ENCODE assay signal across 21 cellular contexts in the genomic region with DNA sequence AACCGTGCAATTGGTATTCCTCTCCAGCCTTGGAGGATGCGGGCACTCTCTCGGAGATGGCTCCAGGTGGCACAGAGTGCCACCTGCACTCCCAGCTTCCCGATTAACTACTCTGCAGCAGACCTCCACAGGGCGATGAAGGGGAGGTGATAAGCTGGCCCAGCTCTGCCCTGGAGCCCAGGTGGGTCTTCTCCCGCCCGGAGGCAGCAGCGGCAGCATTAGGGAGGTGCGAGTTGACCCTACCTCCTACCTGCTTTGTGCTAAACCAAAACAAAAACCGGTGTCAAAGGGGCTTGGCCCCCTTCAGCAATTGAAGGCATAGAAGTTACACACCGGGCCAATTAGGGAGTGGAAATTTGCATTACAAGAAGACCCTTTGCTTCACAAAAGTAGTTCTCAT.
DNase-seq lines count a peak whose midpoint lies in the region; ATAC-seq, FAIRE-seq and TF ChIP-seq lines count a peak whose summit lies in the region.
"Had no signal": no experiment of that assay in that cellular context is flagged by ENCODE, and none has a peak within 500 bp of the region (broad histone marks: within the 10 kb centered on the region; RNA-seq: fewer than 3 reads in every experiment).

No MANE protein-coding gene starts in this region.

- H3K79me1 ChIP-seq in H1 (ENCODE audit: low read depth, low read length), result no peaks in the 10 kb centered on the region

- no peaks in the 10 kb centered on the region for H3K23me2 ChIP-seq in H1 (ENCODE audit: low read depth, low read length)

- no peak overlapping the region for H3K14ac ChIP-seq in H1 (ENCODE audit: insufficient read length)

- WGBS in H1 (ENCODE audit: extremely low coverage in 1 of 2, insufficient coverage in 1 of 2, insufficient read length in 1 of 2, insufficient replicate concordance in 2 of 2, low coverage in 1 of 2, low lambda C conversion rate in 2 of 2, missing lambda C conversion rate in 1 of 2), 2 experiments, result 6% methylated on average over 9 of the region's 11 CpGs; no CpG with 5 or more reads in 1 of the 2 experiments

- H4K8ac ChIP-seq in H1 (ENCODE audit: extremely low read depth, insufficient read depth, low read length), result no peak overlapping the region

- H4K20me1 ChIP-seq in BLaER1 treated with 17β-estradiol and CSF1 and Interleukin-3, amounts not matched to agents 10 nM and 100 nM, result no peaks in the 10 kb centered on the region
- H4K20me1 ChIP-seq in H1 (replicated peaks in 1 of 2; ENCODE audit: control insufficient read depth in 1 of 2, insufficient read depth in 2 of 2, low read length in 2 of 2), result no peaks in the 10 kb centered on the region

- peaks cover 9 to 76% (median 45%) of the 10 kb centered on the region in 10 experiments; a peak in 19 of 20 replicates for H3K4me1 ChIP-seq in BLaER1 treated with 17β-estradiol and CSF1 and Interleukin-3, amounts not matched to agents 10 nM and 100 nM
- peaks cover 21% of the 10 kb centered on the region for H3K4me1 ChIP-seq in HUES48 (ENCODE audit: control insufficient read depth, insufficient read depth, low read length)
- peaks cover 0 to 9% (median under 1%) of the 10 kb centered on the region in 4 experiments; a peak in 2 of 7 replicates for H3K4me1 ChIP-seq in H1 (replicated peaks in 1 of 4; ENCODE audit: control insufficient read depth in 3 of 4, insufficient read depth in 4 of 4, low read length in 3 of 4)
- H3K4me1 ChIP-seq: Peyer's patch had no signal

- no peak overlapping the region for H3K4ac ChIP-seq in H1 (replicated peaks; ENCODE audit: insufficient read length, low read depth, low read length)

- DNase-seq in H1 (ENCODE audit: low read depth in 1 of 2, low spot score in 2 of 2), result no peak
- peak; percentile 11 for DNase-seq in iPS-NIHi11 (ENCODE audit: low spot score)
- no peak for DNase-seq in SHP77 (lab: John Stamatoyannopoulos, UW)
- DNase-seq in activated CD4-positive, alpha-beta T cell treated with anti-CD3 and anti-CD28 coated beads for 1 hour, result no peak
- DNase-seq: DMS79, Kasumi-1, MG63, NCI-H1417, NCI-H1694 treated with DMSO at 0.1 percent for 48 hours, NCI-H2081 treated with DMSO at 0.1 percent for 48 hours, NCI-H2171 treated with DMSO at 0.1 percent for 48 hours, NCI-H446, NCI-H526, Peyer's patch had no signal

- H3K27ac ChIP-seq in BLaER1 treated with 17β-estradiol and CSF1 and Interleukin-3, amounts not matched to agents 10 nM and 100 nM, result no peak overlapping the region
- H3K27ac ChIP-seq in HUES48 (ENCODE audit: low read depth, low read length), result no peak overlapping the region
- H3K27ac ChIP-seq in H1 (ENCODE audit: low read depth, low read length), result no peak overlapping the region
- H3K27ac ChIP-seq: Peyer's patch had no signal

- H2BK15ac ChIP-seq in H1 (ENCODE audit: low read length), result no peak overlapping the region

- no peak overlapping the region; the same call in 1 of the 2 replicates for H3K18ac ChIP-seq in H1 (ENCODE audit: extremely low read depth, low read length)

- peaks cover 0 to 6% (median 0%) of the 10 kb centered on the region in 11 experiments; a peak in 1 of 22 replicates for H3K9me3 ChIP-seq in BLaER1 treated with 17β-estradiol and CSF1 and Interleukin-3, amounts not matched to agents 10 nM and 100 nM (replicated peaks in 1 of 11)
- H3K9me3 ChIP-seq in HUES48 (ENCODE audit: control insufficient read depth, insufficient read depth, low read length), result peaks cover 21% of the 10 kb centered on the region
- H3K9me3 ChIP-seq in H1 (ENCODE audit: insufficient read depth in 2 of 2, low read depth in 1 of 2, low read length in 1 of 2), result no peaks in the 10 kb centered on the region
- H3K9me3 ChIP-seq: MG63, Peyer's patch had no signal

- no peak for TF ChIP-seq CTCF in H1 (IDR thresholded peaks at IDR 0.05; ENCODE audit: control extremely low read depth in 1 of 3, insufficient read depth in 1 of 3, low read depth in 1 of 3, low read length in 3 of 3)

- no peak overlapping the region for H3K23ac ChIP-seq in H1 (ENCODE audit: insufficient read length)

- no peak overlapping the region for H2BK5ac ChIP-seq in H1 (ENCODE audit: low read depth, low read length)

- H3K79me2 ChIP-seq in H1 (ENCODE audit: control insufficient read depth in 1 of 2, insufficient read depth in 2 of 2, low read length in 2 of 2), result no peaks in the 10 kb centered on the region

- H4K91ac ChIP-seq in H1 (replicated peaks; ENCODE audit: insufficient read length, low read length), result no peak overlapping the region

- no peak overlapping the region for H3K56ac ChIP-seq in H1 (replicated peaks; ENCODE audit: insufficient read length, low read depth, low read length)

- peak overlapping the region in 8 of 11 experiments; percentile 66 to 86 (median 75); a peak in 16 of 22 replicates for H3K4me2 ChIP-seq in BLaER1 treated with 17β-estradiol and CSF1 and Interleukin-3, amounts not matched to agents 10 nM and 100 nM
- peak overlapping the region; percentile 46 to 53; a peak in 3 of 4 replicates for H3K4me2 ChIP-seq in H1 (ENCODE audit: insufficient read depth in 1 of 2, low read depth in 2 of 2, low read length in 2 of 2)

- ATAC-seq in GM19467 (IDR thresholded peaks at IDR 0.05; ENCODE audit: unreplicated experiment), result no peak
- no peak for ATAC-seq in GM19397 (IDR thresholded peaks at IDR 0.05; ENCODE audit: unreplicated experiment)

- no peak overlapping the region for H2BK12ac ChIP-seq in H1 (ENCODE audit: low read depth, low read length)

- no peaks in the 10 kb centered on the region for H3K27me3 ChIP-seq in BLaER1 treated with 17β-estradiol and CSF1 and Interleukin-3, amounts not matched to agents 10 nM and 100 nM
- peaks cover 72% of the 10 kb centered on the region for H3K27me3 ChIP-seq in HUES48 (ENCODE audit: control insufficient read depth, insufficient read depth, low read length)
- H3K27me3 ChIP-seq in H1 (replicated peaks in 1 of 4; ENCODE audit: control insufficient read depth in 3 of 4, extremely low read depth in 1 of 4, insufficient read depth in 3 of 4, low read length in 3 of 4), result peaks cover 7 to 37% (median 14%) of the 10 kb centered on the region in 4 experiments; a peak in 5 of 7 replicates
- H3K27me3 ChIP-seq: MG63, Peyer's patch had no signal

- H3K4me3 ChIP-seq in BLaER1 treated with 17β-estradiol and CSF1 and Interleukin-3, amounts not matched to agents 10 nM and 100 nM, result no peak overlapping the region
- peak overlapping the region; percentile 34 for H3K4me3 ChIP-seq in HUES48 (ENCODE audit: low read depth, low read length)
- H3K4me3 ChIP-seq in H1 (ENCODE audit: extremely low read depth in 1 of 4, insufficient read depth in 2 of 4, low read depth in 3 of 4, low read length in 4 of 4), result peak overlapping the region in 1 of 4 experiments; percentile 21; a peak in 1 of 8 replicates
- H3K4me3 ChIP-seq: MG63, Peyer's patch had no signal

- CTCF ChIA-PET in H1 (lab: Charles Lee; ENCODE audit: partially characterized antibody), result interaction anchor here (1.0 to 1.8 kb wide), 2 partner anchors 12 to 138 kb away, joined by 3 to 4 read pairs; no protein-coding TSS in a partner anchor

- no peak overlapping the region for H2AK5ac ChIP-seq in H1 (ENCODE audit: low read depth, low read length)

- no peak overlapping the region for H2BK20ac ChIP-seq in H1 (ENCODE audit: low read length)

- POLR2A ChIA-PET in H1 (lab: Charles Lee; ENCODE audit: partially characterized antibody), result no interaction called here

- no peak overlapping the region for H2AFZ ChIP-seq in H1 (ENCODE audit: low read length)

- H2BK120ac ChIP-seq in H1 (replicated peaks; ENCODE audit: low read depth, low read length), result no peak overlapping the region

- no peak overlapping the region for H4K5ac ChIP-seq in H1 (ENCODE audit: insufficient read length, low read depth, low read length)

- no peak for TF ChIP-seq POLR2A in H1 (IDR thresholded peaks at IDR 0.05; ENCODE audit: control extremely low read depth in 1 of 2, low read depth in 2 of 2, low read length in 2 of 2)

- FAIRE-seq in H1 (lab: Jason Lieb, UNC), result no peak
- FAIRE-seq: A204.1, H54, HTR-8/SVneo had no signal

- TF ChIP-seq EP300 in H1 (IDR thresholded peaks at IDR 0.05; ENCODE audit: borderline replicate concordance in 1 of 2, low read depth in 2 of 2, low read length in 2 of 2), result no peak

- TF ChIP-seq RAD21 in H1 (IDR thresholded peaks at IDR 0.05 in 1 of 2, conservative IDR thresholded peaks at IDR 0.05 in 1 of 2; ENCODE audit: low read depth in 2 of 2, low read length in 2 of 2), result no peak

- H3K36me3 ChIP-seq in BLaER1 treated with 17β-estradiol and CSF1 and Interleukin-3, amounts not matched to agents 10 nM and 100 nM, result no peaks in the 10 kb centered on the region
- no peaks in the 10 kb centered on the region for H3K36me3 ChIP-seq in HUES48 (ENCODE audit: control insufficient read depth, insufficient read depth, low read length)
- no peaks in the 10 kb centered on the region for H3K36me3 ChIP-seq in H1 (ENCODE audit: control insufficient read depth in 2 of 4, insufficient read depth in 4 of 4, low read length in 3 of 4)
- H3K36me3 ChIP-seq: MG63, Peyer's patch had no signal

- no peak overlapping the region for H3K9ac ChIP-seq in BLaER1 treated with 17β-estradiol and CSF1 and Interleukin-3, amounts not matched to agents 10 nM and 100 nM
- no peak overlapping the region for H3K9ac ChIP-seq in HUES48 (ENCODE audit: low read depth, low read length)
- no peak overlapping the region for H3K9ac ChIP-seq in H1 (replicated peaks in 1 of 4; ENCODE audit: extremely low read depth in 1 of 4, low read depth in 3 of 4, low read length in 3 of 4)

TF ChIP-seq in H1, 55 proteins besides CTCF, POLR2A, EP300 and RAD21 (continues in another document):
- no peak for TF ChIP-seq RBBP5 (IDR thresholded peaks at IDR 0.05; ENCODE audit: borderline replicate concordance, low read depth, low read length)
- no peak for TF ChIP-seq GABPA (IDR thresholded peaks at IDR 0.05; ENCODE audit: borderline replicate concordance, insufficient read depth, low read length)
- TF ChIP-seq, protein P1, sequence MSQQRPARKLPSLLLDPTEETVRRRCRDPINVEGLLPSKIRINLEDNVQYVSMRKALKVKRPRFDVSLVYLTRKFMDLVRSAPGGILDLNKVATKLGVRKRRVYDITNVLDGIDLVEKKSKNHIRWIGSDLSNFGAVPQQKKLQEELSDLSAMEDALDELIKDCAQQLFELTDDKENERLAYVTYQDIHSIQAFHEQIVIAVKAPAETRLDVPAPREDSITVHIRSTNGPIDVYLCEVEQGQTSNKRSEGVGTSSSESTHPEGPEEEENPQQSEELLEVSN (IDR thresholded peaks at IDR 0.05), result no peak
- TF ChIP-seq SAP30 (IDR thresholded peaks at IDR 0.05; ENCODE audit: insufficient read depth, insufficient replicate concordance, low read length), result no peak
